In genomic region chr17:79852748-79853147, GRCh38 we compare ENCODE assay signal across 1 cellular context.
TF ChIP-seq lines count a peak whose summit lies in the region.

No MANE protein-coding gene starts in this region.

TF ChIP-seq in GM12878, 131 proteins besides CTCF, POLR2A, EP300 and RAD21:
- TF ChIP-seq ESRRA (IDR thresholded peaks at IDR 0.05; ENCODE audit: low read length), result no peak
- TF ChIP-seq IKZF2 (IDR thresholded peaks at IDR 0.05), result peak; percentile 10 to 14; a peak in 2 of 4 replicates
- 0 out of 2 replicates have a peak, but pooled peaks have one; percentile 17 for TF ChIP-seq RUNX3 (IDR thresholded peaks at IDR 0.05; ENCODE audit: low read length)
- TF ChIP-seq HSF1 (IDR thresholded peaks at IDR 0.05; ENCODE audit: low read depth, low read length), result no peak
- TF ChIP-seq NRF1 (conservative IDR thresholded peaks at IDR 0.05; ENCODE audit: low read depth, low read length), result no peak
- no peak for TF ChIP-seq SREBF1 (IDR thresholded peaks at IDR 0.05; ENCODE audit: low read length)
